In genomic region chr4:123481034-123481433, GRCh38 we compare ENCODE assay signal across 13 cellular contexts.
DNase-seq lines count a peak whose midpoint lies in the region; ATAC-seq and TF ChIP-seq lines count a peak whose summit lies in the region.
"Had no signal": no experiment of that assay in that cellular context is flagged by ENCODE, and none has a peak within 500 bp of the region (broad histone marks: within the 10 kb centered on the region; RNA-seq: fewer than 3 reads in every experiment).

No MANE protein-coding gene starts in this region.

- peaks cover 73% of the 10 kb centered on the region for H3K4me1 Mint-ChIP-seq in activated naive CD8-positive, alpha-beta T cell treated with anti-CD3 and anti-CD28 coated beads, Interleukin-2, amount 50 U/mL, for 24 hours
- H3K4me1 Mint-ChIP-seq in immature natural killer cell, result peaks cover 28 to 34% of the 10 kb centered on the region in 2 donors

- ATAC-seq in HCT116, result no peak
- peak; percentile 83 for ATAC-seq in activated naive CD8-positive, alpha-beta T cell treated with anti-CD3 and anti-CD28 coated beads, Interleukin-2, amount 50 U/mL, for 24 hours

- H3K36me3 ChIP-seq in HCT116 (ENCODE audit: control insufficient read depth in 1 of 2, insufficient read depth in 2 of 2, low read length in 2 of 2), result no peaks in the 10 kb centered on the region

- BruUV-seq in HCT116 (replicated peaks; lab: Mats Ljungman, UMichigan), result no TSS peak

- no peak for TF ChIP-seq POLR2A in HCT116 (IDR thresholded peaks at IDR 0.05; ENCODE audit: borderline replicate concordance, extremely low read depth, insufficient read depth, insufficient read length)

- peak overlapping the region; percentile 58 for H3K4me3 Mint-ChIP-seq in activated naive CD8-positive, alpha-beta T cell treated with anti-CD3 and anti-CD28 coated beads, Interleukin-2, amount 50 U/mL, for 24 hours
- no peak overlapping the region for H3K4me3 Mint-ChIP-seq in immature natural killer cell
- H3K4me3 Mint-ChIP-seq: T-helper 2 cell treated with Interferon-gamma antibody and Interleukin-4, amounts not matched to agents 5 μg/mL and 100 μg/mL, for 36 hours had no signal

- intact Hi-C loops in HCT116 (cut with micrococcal nuclease), result no loop called here
- intact Hi-C loops in head of caudate nucleus (cut with DNase I), result no loop called here

- H3K9me3 ChIP-seq in HCT116 (ENCODE audit: control insufficient read depth in 1 of 2, insufficient read depth in 1 of 2, low read depth in 1 of 2, low read length in 2 of 2), result no peaks in the 10 kb centered on the region

- RAD21 ChIA-PET in HCT116 (lab: Charles Lee; ENCODE audit: low non-redundant PET in 1 of 2, low total read pairs in 2 of 2, uncharacterized antibody in 2 of 2, unreplicated experiment in 2 of 2), result no interaction called here

- H3K4me3 ChIP-seq in AG10803 (ENCODE audit: low read length) (no peak overlapping the region), HCT116 (replicated peaks in 1 of 2; ENCODE audit: low read depth in 1 of 2, low read length in 2 of 2) (no peak overlapping the region)

- no peak overlapping the region for H2AFZ ChIP-seq in HCT116 (ENCODE audit: low read depth, low read length, poor library complexity, severe bottlenecking)

- peak overlapping the region; percentile 88 for H3K27ac Mint-ChIP-seq in activated naive CD8-positive, alpha-beta T cell treated with anti-CD3 and anti-CD28 coated beads, Interleukin-2, amount 50 U/mL, for 24 hours
- H3K27ac Mint-ChIP-seq in immature natural killer cell, result peak overlapping the region in 4 of 6 donors; percentile 0 to 52 (median 42)

- no peaks in the 10 kb centered on the region for H3K27me3 Mint-ChIP-seq in activated naive CD8-positive, alpha-beta T cell treated with anti-CD3 and anti-CD28 coated beads, Interleukin-2, amount 50 U/mL, for 24 hours
- H3K27me3 Mint-ChIP-seq in immature natural killer cell (ENCODE audit: low read depth in 3 of 3), result peaks cover 6 to 10% (median 8%) of the 10 kb centered on the region in 3 donors

- no peaks in the 10 kb centered on the region for H3K27me3 ChIP-seq in HCT116 (ENCODE audit: insufficient read depth, low read length)

- no peak overlapping the region for H3K9ac ChIP-seq in HCT116 (ENCODE audit: low read length)

- TF ChIP-seq RAD21 in HCT116 (IDR thresholded peaks at IDR 0.05; ENCODE audit: low read depth), result no peak

- DNase-seq in AG10803 (ENCODE audit: low read depth) (peak; percentile 71), HCT116 (ENCODE audit: low read depth, low spot score) (no peak), immature natural killer cell (no peak), DMS79 (lab: John Stamatoyannopoulos, UW) (no peak), activated gamma-delta T cell (lab: John Stamatoyannopoulos, UW) (no peak), head of caudate nucleus (no peak)
- DNase-seq in activated naive CD8-positive, alpha-beta T cell treated with anti-CD3 and anti-CD28 coated beads, Interleukin-2, amount 50 U/mL, for 24 hours, result peak; percentile 22
- DNase-seq in activated CD8-positive, alpha-beta memory T cell treated with anti-CD3 and anti-CD28 coated beads for 24 hours, result no peak
- DNase-seq: NCI-H1105, NCI-H524 treated with DMSO at 0.1 percent for 48 hours, retina, RPMI8226 had no signal

- no peaks in the 10 kb centered on the region for H3K36me3 Mint-ChIP-seq in activated naive CD8-positive, alpha-beta T cell treated with anti-CD3 and anti-CD28 coated beads, Interleukin-2, amount 50 U/mL, for 24 hours (ENCODE audit: low read depth)
- H3K36me3 Mint-ChIP-seq in immature natural killer cell, result no peaks in the 10 kb centered on the region

- no peaks in the 10 kb centered on the region for H4K20me1 ChIP-seq in HCT116 (ENCODE audit: insufficient read depth)

- CTCF ChIA-PET in HCT116 (lab: Charles Lee), result no interaction called here

- peaks cover 6% of the 10 kb centered on the region for H3K9me3 Mint-ChIP-seq in activated naive CD8-positive, alpha-beta T cell treated with anti-CD3 and anti-CD28 coated beads, Interleukin-2, amount 50 U/mL, for 24 hours
- H3K9me3 Mint-ChIP-seq in immature natural killer cell, result no peaks in the 10 kb centered on the region
- H3K9me3 Mint-ChIP-seq: T-helper 2 cell treated with Interferon-gamma antibody and Interleukin-4, amounts not matched to agents 5 μg/mL and 100 μg/mL, for 36 hours had no signal

- no peaks in the 10 kb centered on the region for H3K79me2 ChIP-seq in HCT116 (ENCODE audit: insufficient read depth, low read length)

- peak overlapping the region; percentile 2; the same call in 1 of the 2 replicates for H3K4me2 ChIP-seq in HCT116 (ENCODE audit: low read length)

- H3K9me2 ChIP-seq in HCT116 (ENCODE audit: insufficient read depth), result no peaks in the 10 kb centered on the region

- no peak overlapping the region for H3K27ac ChIP-seq in HCT116 (ENCODE audit: low read depth, low read length)

- POLR2A ChIA-PET in HCT116 (lab: Charles Lee), result no interaction called here

- no peak for TF ChIP-seq CTCF in AG10803 (conservative IDR thresholded peaks at IDR 0.05; ENCODE audit: low read length)
- no peak for TF ChIP-seq CTCF in HCT116 (IDR thresholded peaks at IDR 0.05 in 2 of 3, conservative IDR thresholded peaks at IDR 0.05 in 1 of 3; ENCODE audit: borderline replicate concordance in 1 of 3, insufficient read depth in 1 of 3, low read depth in 2 of 3, low read length in 2 of 3)

- H3K4me1 ChIP-seq in HCT116 (ENCODE audit: control insufficient read depth in 1 of 2, insufficient read depth in 2 of 2, low read length in 2 of 2), result peaks cover 19 to 31% of the 10 kb centered on the region in 2 experiments

TF ChIP-seq in HCT116, 20 proteins besides CTCF, POLR2A, EP300 and RAD21:
- TF ChIP-seq EZH2phosphoT487 (IDR thresholded peaks at IDR 0.05; ENCODE audit: borderline replicate concordance), result no peak
- no peak for TF ChIP-seq ELF1 (IDR thresholded peaks at IDR 0.05; ENCODE audit: borderline replicate concordance, low read depth)
- TF ChIP-seq CEBPB (IDR thresholded peaks at IDR 0.05; ENCODE audit: low read depth), result no peak
- no peak for TF ChIP-seq YY1 (IDR thresholded peaks at IDR 0.05; ENCODE audit: extremely low read depth, insufficient replicate concordance, low read depth, low read length)
- no peak for TF ChIP-seq SRF (IDR thresholded peaks at IDR 0.05; ENCODE audit: low read depth)
- TF ChIP-seq EGR1 (IDR thresholded peaks at IDR 0.05; ENCODE audit: low read depth), result no peak
- TF ChIP-seq SP1 (IDR thresholded peaks at IDR 0.05; ENCODE audit: low read depth), result no peak
- TF ChIP-seq FOSL1 (IDR thresholded peaks at IDR 0.05; ENCODE audit: low read depth), result no peak
- TF ChIP-seq TCF7L2 (IDR thresholded peaks at IDR 0.05; ENCODE audit: borderline replicate concordance, extremely low read depth, insufficient read depth, insufficient read length), result no peak
- TF ChIP-seq JUND (IDR thresholded peaks at IDR 0.05), result no peak
- no peak for TF ChIP-seq ZNF274 (IDR thresholded peaks at IDR 0.05; ENCODE audit: low read depth, low read length)
- TF ChIP-seq CBX3 (IDR thresholded peaks at IDR 0.05; ENCODE audit: low read depth), result no peak

Comparison
In these comparisons a context has a peak if more than half of its experiments do, and no peak if none do; other contexts are left out.
1. DNase-seq: peak in AG10803 (single experiment) and activated naive CD8-positive, alpha-beta T cell treated with anti-CD3 and anti-CD28 coated beads, Interleukin-2, amount 50 U/mL, for 24 hours (single experiment); none in HCT116 (single experiment), immature natural killer cell (0 of 3), DMS79 (single experiment), activated gamma-delta T cell (single experiment), head of caudate nucleus (0 of 42) and activated CD8-positive, alpha-beta memory T cell treated with anti-CD3 and anti-CD28 coated beads for 24 hours (single experiment).